ENCODE assay signal across 16 cellular contexts in genomic region chr16:46926470-46927225, GRCh38. TPM values are rescaled to one million over a fixed set of nuclear protein-coding genes. Genes with fewer than 3 reads are reported as not detected.
DNase-seq lines count a peak whose midpoint lies in the region; ATAC-seq, FAIRE-seq and TF ChIP-seq lines count a peak whose summit lies in the region.
"Had no signal": no experiment of that assay in that cellular context is flagged by ENCODE, and none has a peak within 500 bp of the region (broad histone marks: within the 10 kb centered on the region; RNA-seq: fewer than 3 reads in every experiment).

No MANE protein-coding gene starts in this region.

- no peaks in the 10 kb centered on the region for H3K9me3 ChIP-seq in HepG2 (ENCODE audit: low read length)
- H3K9me3 ChIP-seq in right lobe of liver, result no peaks in the 10 kb centered on the region
- H3K9me3 ChIP-seq in kidney (ENCODE audit: control insufficient read depth in 1 of 2, low read length in 2 of 2), result no peaks in the 10 kb centered on the region
- H3K9me3 ChIP-seq in psoas muscle, result no peaks in the 10 kb centered on the region
- no peaks in the 10 kb centered on the region for H3K9me3 ChIP-seq in PC-9 (ENCODE audit: insufficient read depth, low read depth)
- H3K9me3 ChIP-seq: BLaER1 had no signal

- H3K27ac ChIP-seq in HepG2 (ENCODE audit: extremely low read length, insufficient read depth, low read length) (no peak overlapping the region), right lobe of liver (no peak overlapping the region), kidney (ENCODE audit: low read depth in 2 of 2, low read length in 2 of 2) (no peak overlapping the region), psoas muscle (peak overlapping the region; percentile 47), PC-9 (no peak overlapping the region)
- H3K27ac ChIP-seq: BLaER1 had no signal

- no peak overlapping the region for H2AFZ ChIP-seq in HepG2 (ENCODE audit: low read length)
- no peak overlapping the region for H2AFZ ChIP-seq in PC-9

- in situ Hi-C loops in HepG2 (cut with HindIII; ENCODE audit: extremely low pct_ligation_motif_present, low pct_unique_long_range_greater_than_20kb), result no loop called here

- H3F3A ChIP-seq in PC-9 (ENCODE audit: insufficient read depth, low read depth), result peaks cover 12% of the 10 kb centered on the region; the same call in 1 of the 2 replicates

- H3K9ac ChIP-seq in HepG2 (ENCODE audit: insufficient read depth, low read depth, low read length) (no peak overlapping the region), kidney (ENCODE audit: low read length in 2 of 2) (no peak overlapping the region)
- H3K9ac ChIP-seq: BLaER1 had no signal

- CTCF ChIA-PET in HepG2 (lab: Yijun Ruan, JAX; ENCODE audit: low intra/inter-chr PET ratio, low total read pairs), result interaction anchor here (1.4 kb wide), 1 partner anchor 73 kb away, joined by 3 read pairs; no protein-coding TSS in a partner anchor
- CTCF ChIA-PET in PC-9 (lab: Charles Lee), result interaction anchor here (0.7 kb wide), 1 partner anchor 61 kb away, joined by 3 read pairs; no protein-coding TSS in a partner anchor

- H3K4me3 ChIP-seq in HepG2 (replicated peaks in 1 of 3; ENCODE audit: insufficient read depth in 1 of 3, low read depth in 2 of 3, low read length in 3 of 3), result no peak overlapping the region
- no peak overlapping the region for H3K4me3 ChIP-seq in right lobe of liver
- H3K4me3 ChIP-seq in kidney (ENCODE audit: low read length in 2 of 2), result no peak overlapping the region
- no peak overlapping the region for H3K4me3 ChIP-seq in psoas muscle
- H3K4me3 ChIP-seq in PC-9, result no peak overlapping the region
- H3K4me3 ChIP-seq: BLaER1 had no signal

- no peaks in the 10 kb centered on the region for H3K9me2 ChIP-seq in PC-9 (ENCODE audit: insufficient read depth)

- TF ChIP-seq POLR2A in HepG2 (IDR thresholded peaks at IDR 0.05; ENCODE audit: insufficient read depth in 1 of 2, low read depth in 2 of 2, low read length in 2 of 2) (peak in 1 of 2 experiments; percentile 31; a peak in 1 of 4 replicates), right lobe of liver (IDR thresholded peaks at IDR 0.05) (no peak)

- POLR2A ChIA-PET in HepG2 (lab: Yijun Ruan, JAX), result interaction anchor here (0.7 kb wide), 2 partner anchors 628 to 1303 kb away, joined by 3 to 4 read pairs; no protein-coding TSS in a partner anchor
- POLR2A ChIA-PET in PC-9 (lab: Charles Lee; ENCODE audit: unreplicated experiment), result no interaction called here

- H4K20me1 ChIP-seq in HepG2 (ENCODE audit: insufficient read depth, low read length), result peaks cover 29% of the 10 kb centered on the region; the same call in 1 of the 2 replicates
- peaks cover 21% of the 10 kb centered on the region for H4K20me1 ChIP-seq in PC-9 (ENCODE audit: insufficient read depth)
- H4K20me1 ChIP-seq: BLaER1 had no signal

- intact Hi-C loops in HepG2 (cut with micrococcal nuclease; ENCODE audit: unreplicated experiment), result no loop called here
- intact Hi-C loops in right lobe of liver (cut with DNase I), result no loop called here
- intact Hi-C loops in kidney (cut with DNase I), result no loop called here
- intact Hi-C loops in psoas muscle (cut with DNase I), result loop anchor here (5.0 kb wide), 1 partner anchor 74 kb away; no protein-coding TSS in a partner anchor
- intact Hi-C loops in sciatic nerve (cut with DNase I), result no loop called here
- intact Hi-C loops in PC-9 (cut with micrococcal nuclease; ENCODE audit: unreplicated experiment), result no loop called here

- no peaks in the 10 kb centered on the region for H3K4me1 ChIP-seq in HepG2 (ENCODE audit: insufficient read depth, low read length)
- H3K4me1 ChIP-seq in right lobe of liver, result peaks cover 0 to 4% (median 0%) of the 10 kb centered on the region in 4 donors
- H3K4me1 ChIP-seq in kidney (ENCODE audit: control insufficient read depth in 1 of 2, insufficient read depth in 1 of 2, low read depth in 1 of 2, low read length in 2 of 2), result peaks cover 0 to 2% of the 10 kb centered on the region in 2 donors
- peaks cover 32% of the 10 kb centered on the region for H3K4me1 ChIP-seq in psoas muscle
- H3K4me1 ChIP-seq in PC-9 (replicated peaks; ENCODE audit: insufficient read depth), result no peaks in the 10 kb centered on the region
- H3K4me1 ChIP-seq: BLaER1 had no signal

- 98% methylated on average over 10 of the region's 13 CpGs for WGBS in HepG2 (ENCODE audit: low lambda C conversion rate)
- 100% methylated on average over 1 of the region's 13 CpGs for WGBS in right lobe of liver (ENCODE audit: insufficient coverage, low coverage, low lambda C conversion rate, missing lambda C conversion rate)
- 69 to 80% (median 73%) methylated on average over 13 of the region's 13 CpGs for WGBS in psoas muscle, 3 donors

- DNase-seq in HepG2 (ENCODE audit: low spot score) (no peak), right lobe of liver (no peak), kidney (peak; percentile 42), psoas muscle (no peak), sciatic nerve (ENCODE audit: low spot score) (no peak), NCI-H1092 treated with DMSO at 0.1 percent for 48 hours (lab: John Stamatoyannopoulos, UW) (no peak), HTR-8/SVneo (ENCODE audit: insufficient read length, low spot score) (no peak), PC-9 (no peak)
- DNase-seq: 8988T; CD4-positive, alpha-beta memory T cell; DMS153; DMS79; GF-D8; GOT3; H9 had no signal

- FAIRE-seq in HepG2 (lab: Jason Lieb, UNC), result no peak
- no peak for FAIRE-seq in kidney (lab: Jason Lieb, UNC)
- no peak for FAIRE-seq in HTR-8/SVneo (lab: Jason Lieb, UNC)

- H3K27me3 ChIP-seq in HepG2 (ENCODE audit: control insufficient read depth in 1 of 2, insufficient read depth in 2 of 2, low read length in 2 of 2) (no peaks in the 10 kb centered on the region), right lobe of liver (no peaks in the 10 kb centered on the region), psoas muscle (ENCODE audit: insufficient read depth in 3 of 3, low read length in 2 of 3) (no peaks in the 10 kb centered on the region), PC-9 (ENCODE audit: insufficient read depth, low read depth) (no peaks in the 10 kb centered on the region)
- H3K27me3 ChIP-seq: BLaER1 had no signal

- H3K4me2 ChIP-seq in HepG2 (ENCODE audit: low read depth, low read length) (no peak overlapping the region), PC-9 (no peak overlapping the region)
- H3K4me2 ChIP-seq: BLaER1 had no signal

- H3K79me2 ChIP-seq in HepG2 (ENCODE audit: insufficient read depth, low read length), result no peaks in the 10 kb centered on the region
- H3K79me2 ChIP-seq in PC-9 (ENCODE audit: low read depth), result no peaks in the 10 kb centered on the region

- H3K36me3 ChIP-seq in HepG2 (replicated peaks in 1 of 2; ENCODE audit: control insufficient read depth in 1 of 2, insufficient read depth in 2 of 2, low read length in 2 of 2) (peaks cover 65 to 85% of the 10 kb centered on the region in 2 experiments), right lobe of liver (peaks cover 0 to 86% (median 42%) of the 10 kb centered on the region in 4 donors), kidney (ENCODE audit: control insufficient read depth in 1 of 2, insufficient read depth in 2 of 2, low read length in 2 of 2) (peaks cover 14 to 39% of the 10 kb centered on the region in 2 donors), psoas muscle (ENCODE audit: insufficient read depth in 1 of 2, low read depth in 1 of 2) (peaks cover 0 to 59% of the 10 kb centered on the region in 2 donors), PC-9 (ENCODE audit: low read depth) (peaks cover 36% of the 10 kb centered on the region)

- no peak for ATAC-seq in HepG2
- no peak for ATAC-seq in right lobe of liver
- no peak for ATAC-seq in psoas muscle
- ATAC-seq in sciatic nerve, result no peak

- TF ChIP-seq RAD21 in HepG2 (CRISPR knock-in tag; IDR thresholded peaks at IDR 0.05), result no peak

- TF ChIP-seq EP300 in HepG2 (IDR thresholded peaks at IDR 0.05; ENCODE audit: low read depth in 2 of 2, low read length in 2 of 2) (no peak), HepG2 (CRISPR knock-in tag; IDR thresholded peaks at IDR 0.05; ENCODE audit: borderline replicate concordance) (no peak)

- TF ChIP-seq CTCF in HepG2 (CRISPR knock-in tag; IDR thresholded peaks at IDR 0.05) (no peak), right lobe of liver (IDR thresholded peaks at IDR 0.05) (no peak), kidney (IDR thresholded peaks at IDR 0.05; ENCODE audit: borderline replicate concordance, extremely low read depth, insufficient read depth) (no peak), psoas muscle (IDR thresholded peaks at IDR 0.05) (no peak), PC-9 (conservative IDR thresholded peaks at IDR 0.05) (no peak)

- BruUV-seq in HepG2 (replicated peaks; lab: Mats Ljungman, UMichigan) (no TSS peak), PC-9 (replicated peaks; lab: Mats Ljungman, UMichigan) (no TSS peak)

RNA-seq across cellular contexts. Expression of gene GPT2, which starts 42.5 kb away (rescaled TPM):
- total RNA-seq in HepG2 (2016; rRNA removed; fragmentation: Illumina TruSeq; extraction: Trizol), result 130 and 138 TPM in 2 replicates
- total RNA-seq in HepG2 (2016; cell fraction: cytosol; rRNA removed; fragmentation: Illumina TruSeq; extraction: Trizol; ENCODE audit: low read depth), result 22.1 and 23.2 TPM in 2 replicates
- total RNA-seq in HepG2 (2016; cell fraction: insoluble cytoplasmic fraction; rRNA removed; fragmentation: Illumina TruSeq; extraction: Trizol), result 114 and 146 TPM in 2 replicates
- total RNA-seq in HepG2 (2016; cell fraction: membrane; rRNA removed; fragmentation: Illumina TruSeq; extraction: Trizol), result 63.0 and 65.0 TPM in 2 replicates
- total RNA-seq in HepG2 (2016; cell fraction: nucleus; rRNA removed; fragmentation: Illumina TruSeq; extraction: Trizol), result 59.4 and 71.5 TPM in 2 replicates
- polyA plus RNA-seq in HepG2 (2011; rRNA removed), result 267 and 269 TPM in 2 replicates
- polyA plus RNA-seq in HepG2 (2011; cell fraction: cytosol; rRNA removed), result 182 and 277 TPM in 2 replicates
- 334 and 385 TPM in 2 replicates for polyA plus RNA-seq in HepG2 (2011; cell fraction: nucleus; rRNA removed)
- polyA plus RNA-seq in HepG2 (2012), result 220 and 249 TPM in 2 replicates
- polyA plus RNA-seq in HepG2 (2016; cell fraction: cytosol; fragmentation: Illumina TruSeq; extraction: Trizol; ENCODE audit: low read depth), result 21.5 and 27.7 TPM in 2 replicates
- polyA plus RNA-seq in HepG2 (2016; cell fraction: insoluble cytoplasmic fraction; fragmentation: Illumina TruSeq; extraction: Trizol; ENCODE audit: low read depth), result 122 and 156 TPM in 2 replicates
- 42.5 and 45.9 TPM in 2 replicates for polyA plus RNA-seq in HepG2 (2016; cell fraction: membrane; fragmentation: Illumina TruSeq; extraction: Trizol; ENCODE audit: low read depth)
- polyA plus RNA-seq in HepG2 (2016; cell fraction: nucleus; fragmentation: Illumina TruSeq; extraction: Trizol; ENCODE audit: insufficient read depth, low read depth), result 148 and 163 TPM in 2 replicates
- polyA minus RNA-seq in HepG2 (2011; rRNA and poly(A)+ RNA removed; ENCODE audit: low replicate concordance), result 33.0 and 786 TPM in 2 replicates
- polyA minus RNA-seq in HepG2 (2011; cell fraction: cytosol; rRNA and poly(A)+ RNA removed), result 198 TPM in 2 replicates
- 79.2 and 86.4 TPM in 2 replicates for polyA minus RNA-seq in HepG2 (2011; cell fraction: nucleus; rRNA and poly(A)+ RNA removed)
- total RNA-seq in right lobe of liver, result 100 to 1,000 TPM in 2 of 6 experiments, 10 to 100 TPM in 4; 30.8 to 163 (median 92.0) TPM
- total RNA-seq in kidney, result 6.5 TPM
- 37.1 TPM for polyA plus RNA-seq in kidney (ENCODE audit: insufficient read depth, low read depth, low replicate concordance)
- 100 to 1,000 TPM in 1 of 4 donors, 10 to 100 TPM in 3; 27.7 to 110 (median 65.3) TPM for total RNA-seq in psoas muscle
- polyA plus RNA-seq in psoas muscle, result 10 to 100 TPM; 25.7 to 52.5 (median 41.1) TPM
- 37.1 TPM for total RNA-seq in sciatic nerve
- 52.8 and 67.2 TPM in 2 replicates for total RNA-seq in PC-9 (2021)

RNA-seq across cellular contexts. Expression of gene DNAJA2, which starts 46.8 kb away (rescaled TPM):
- 176 and 181 TPM in 2 replicates for total RNA-seq in HepG2 (2016; rRNA removed; fragmentation: Illumina TruSeq; extraction: Trizol)
- 47.3 and 50.8 TPM in 2 replicates for total RNA-seq in HepG2 (2016; cell fraction: cytosol; rRNA removed; fragmentation: Illumina TruSeq; extraction: Trizol; ENCODE audit: low read depth)
- total RNA-seq in HepG2 (2016; cell fraction: insoluble cytoplasmic fraction; rRNA removed; fragmentation: Illumina TruSeq; extraction: Trizol), result 176 and 177 TPM in 2 replicates
- total RNA-seq in HepG2 (2016; cell fraction: membrane; rRNA removed; fragmentation: Illumina TruSeq; extraction: Trizol), result 92.5 and 108 TPM in 2 replicates
- 65.1 and 73.4 TPM in 2 replicates for total RNA-seq in HepG2 (2016; cell fraction: nucleus; rRNA removed; fragmentation: Illumina TruSeq; extraction: Trizol)
- polyA plus RNA-seq in HepG2 (2011; rRNA removed), result 22.0 and 25.4 TPM in 2 replicates
- polyA plus RNA-seq in HepG2 (2011; cell fraction: cytosol; rRNA removed), result 10.6 and 19.4 TPM in 2 replicates
- 9.5 and 13.3 TPM in 2 replicates for polyA plus RNA-seq in HepG2 (2011; cell fraction: nucleus; rRNA removed)
- polyA plus RNA-seq in HepG2 (2012), result 107 and 109 TPM in 2 replicates
- 27.5 and 27.6 TPM in 2 replicates for polyA plus RNA-seq in HepG2 (2016; cell fraction: cytosol; fragmentation: Illumina TruSeq; extraction: Trizol; ENCODE audit: low read depth)
- 139 and 148 TPM in 2 replicates for polyA plus RNA-seq in HepG2 (2016; cell fraction: insoluble cytoplasmic fraction; fragmentation: Illumina TruSeq; extraction: Trizol; ENCODE audit: low read depth)
- polyA plus RNA-seq in HepG2 (2016; cell fraction: membrane; fragmentation: Illumina TruSeq; extraction: Trizol; ENCODE audit: low read depth), result 41.2 and 43.1 TPM in 2 replicates
- polyA plus RNA-seq in HepG2 (2016; cell fraction: nucleus; fragmentation: Illumina TruSeq; extraction: Trizol; ENCODE audit: insufficient read depth, low read depth), result 78.3 and 82.7 TPM in 2 replicates
- polyA minus RNA-seq in HepG2 (2011; rRNA and poly(A)+ RNA removed; ENCODE audit: low replicate concordance), result 17.9 and 28.5 TPM in 2 replicates
- polyA minus RNA-seq in HepG2 (2011; cell fraction: cytosol; rRNA and poly(A)+ RNA removed), result 57.4 and 64.5 TPM in 2 replicates
- 42.6 and 54.6 TPM in 2 replicates for polyA minus RNA-seq in HepG2 (2011; cell fraction: nucleus; rRNA and poly(A)+ RNA removed)
- 10 to 100 TPM; 25.3 to 38.3 (median 32.0) TPM for total RNA-seq in right lobe of liver
- 54.4 TPM for total RNA-seq in kidney
- polyA plus RNA-seq in kidney (ENCODE audit: insufficient read depth, low read depth, low replicate concordance), result 47.3 TPM
- 10 to 100 TPM; 64.3 to 96.4 (median 84.7) TPM for total RNA-seq in psoas muscle
- polyA plus RNA-seq in psoas muscle, result 10 to 100 TPM; 68.7 to 78.5 (median 69.3) TPM
- total RNA-seq in sciatic nerve, result 46.5 TPM
- total RNA-seq in PC-9 (2021), result 78.9 and 89.8 TPM in 2 replicates

Comparison
In these comparisons a context has a peak if more than half of its experiments do, and no peak if none do; other contexts are left out.
1. intact Hi-C loops: an anchor here in psoas muscle (5.0 kb wide); none called in HepG2, right lobe of liver, kidney, sciatic nerve and PC-9.